ENCODE assay signal across 9 cellular contexts in the genomic region with DNA sequence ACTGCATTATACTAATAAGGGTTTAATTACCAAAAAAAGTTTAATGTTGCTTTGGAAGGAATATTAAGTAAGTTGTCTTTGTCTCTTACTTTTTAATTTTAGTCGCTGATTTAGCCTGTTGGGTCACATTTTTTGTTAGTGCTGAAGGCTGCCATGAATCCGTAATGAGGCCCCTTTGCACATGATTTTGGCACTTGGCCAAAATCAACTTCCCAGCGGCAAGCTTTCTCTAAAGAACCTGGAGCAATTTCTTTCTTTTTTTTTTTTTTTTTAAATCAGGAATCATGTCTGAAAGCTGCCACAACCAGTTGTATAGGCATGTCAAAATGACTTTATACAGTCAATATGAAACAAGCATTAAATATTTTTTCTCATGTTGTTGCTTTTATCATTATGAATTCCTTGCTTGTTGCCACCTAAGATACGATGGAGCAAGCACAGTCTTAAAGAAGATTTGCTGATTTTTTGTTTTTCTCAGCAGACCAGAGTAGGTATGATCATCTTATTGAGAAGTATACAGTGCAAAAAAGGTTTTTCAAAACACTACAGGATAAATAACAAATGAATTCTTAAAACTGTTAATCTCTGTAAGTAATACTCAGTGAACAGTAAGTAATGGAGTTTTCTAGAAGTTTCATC.
DNase-seq lines count a peak whose midpoint lies in the region; ATAC-seq lines count a peak whose summit lies in the region.
"Had no signal": no experiment of that assay in that cellular context is flagged by ENCODE, and none has a peak within 500 bp of the region (broad histone marks: within the 10 kb centered on the region; RNA-seq: fewer than 3 reads in every experiment).

No MANE protein-coding gene starts in this region.

- H3K9me3 Mint-ChIP-seq in activated T-cell treated with anti-CD3 and anti-CD28 coated beads, Interleukin-2, amount 50 U/mL, for 72 hours, result no peaks in the 10 kb centered on the region
- H3K9me3 Mint-ChIP-seq in effector memory CD8-positive, alpha-beta T cell, result peaks cover 7 to 12% of the 10 kb centered on the region in 2 donors

- H3K27me3 ChIP-seq in stomach smooth muscle (ENCODE audit: control insufficient read depth in 1 of 2, insufficient read depth in 2 of 2, low read length in 2 of 2), result no peaks in the 10 kb centered on the region

- H3K4me1 Mint-ChIP-seq in activated T-cell treated with anti-CD3 and anti-CD28 coated beads, Interleukin-2, amount 50 U/mL, for 72 hours (ENCODE audit: low read depth), result no peaks in the 10 kb centered on the region
- H3K4me1 Mint-ChIP-seq in effector memory CD8-positive, alpha-beta T cell (ENCODE audit: low read depth in 2 of 2), result no peaks in the 10 kb centered on the region

- no peaks in the 10 kb centered on the region for H3K36me3 Mint-ChIP-seq in activated T-cell treated with anti-CD3 and anti-CD28 coated beads, Interleukin-2, amount 50 U/mL, for 72 hours (ENCODE audit: insufficient read depth in 2 of 2)
- H3K36me3 Mint-ChIP-seq in effector memory CD8-positive, alpha-beta T cell (ENCODE audit: insufficient read depth), result no peaks in the 10 kb centered on the region

- peak; percentile 3 for DNase-seq in HuH-7.5 (ENCODE audit: low spot score)
- DNase-seq in amygdala (lab: John Stamatoyannopoulos, UW), result peak in 32 of 56 donors; percentile 1 to 71 (median 22)
- peak; percentile 14 to 78 for DNase-seq in hippocampal formation (lab: John Stamatoyannopoulos, UW)
- DNase-seq in activated T-cell treated with anti-CD3 and anti-CD28 coated beads, Interleukin-2, amount 50 U/mL, for 72 hours, result no peak
- no peak for DNase-seq in KBM-7
- DNase-seq in effector memory CD8-positive, alpha-beta T cell, result no peak
- DNase-seq: activated CD4-positive, alpha-beta T cell treated with anti-CD3 and anti-CD28 coated beads for 48 hours had no signal

- H3K4me1 ChIP-seq in stomach smooth muscle (ENCODE audit: control insufficient read depth, insufficient read depth, low read length), result peaks cover 5% of the 10 kb centered on the region

- ATAC-seq in activated T-cell treated with anti-CD3 and anti-CD28 coated beads, Interleukin-2, amount 50 U/mL, for 72 hours (replicated peaks in 1 of 2), result no peak
- ATAC-seq in HG03039 (IDR thresholded peaks at IDR 0.05; ENCODE audit: unreplicated experiment), result no peak
- ATAC-seq in effector memory CD8-positive, alpha-beta T cell (replicated peaks), result no peak

- H3K27me3 Mint-ChIP-seq in activated T-cell treated with anti-CD3 and anti-CD28 coated beads, Interleukin-2, amount 50 U/mL, for 72 hours (ENCODE audit: low read depth), result no peaks in the 10 kb centered on the region
- no peaks in the 10 kb centered on the region for H3K27me3 Mint-ChIP-seq in effector memory CD8-positive, alpha-beta T cell

- no peaks in the 10 kb centered on the region for H3K36me3 ChIP-seq in stomach smooth muscle (ENCODE audit: control insufficient read depth in 2 of 2, insufficient read depth in 2 of 2, low read length in 2 of 2)

- no peaks in the 10 kb centered on the region for H3K9me3 ChIP-seq in stomach smooth muscle (ENCODE audit: control insufficient read depth in 2 of 2, low read length in 2 of 2)

- H3K27ac Mint-ChIP-seq in activated T-cell treated with anti-CD3 and anti-CD28 coated beads, Interleukin-2, amount 50 U/mL, for 72 hours, result no peak overlapping the region
- no peak overlapping the region for H3K27ac Mint-ChIP-seq in effector memory CD8-positive, alpha-beta T cell

- in situ Hi-C loops in KBM-7 (cut with MboI; ENCODE audit: low pct_unique_long_range_greater_than_20kb, low sequenced_read_pairs), result no loop called here

- no peak overlapping the region for H3K4me3 Mint-ChIP-seq in activated T-cell treated with anti-CD3 and anti-CD28 coated beads, Interleukin-2, amount 50 U/mL, for 72 hours
- H3K4me3 Mint-ChIP-seq in effector memory CD8-positive, alpha-beta T cell, result no peak overlapping the region

- H3K9ac ChIP-seq in stomach smooth muscle (ENCODE audit: low read length in 2 of 2), result peak overlapping the region in 1 of 2 donors; percentile 31

- no peak overlapping the region for H3K27ac ChIP-seq in stomach smooth muscle (ENCODE audit: low read length)

- peak overlapping the region; percentile 18 to 61 for H3K4me3 ChIP-seq in stomach smooth muscle (ENCODE audit: low read length in 2 of 2)

Comparison
In these comparisons a context has a peak if more than half of its experiments do, and no peak if none do; other contexts are left out.
1. DNase-seq: peak in HuH-7.5 (single experiment), amygdala (32 of 56) and hippocampal formation (2 of 2); none in activated T-cell treated with anti-CD3 and anti-CD28 coated beads, Interleukin-2, amount 50 U/mL, for 72 hours (0 of 2), KBM-7 (single experiment) and effector memory CD8-positive, alpha-beta T cell (0 of 3).